Comparison of ENCODE assay signal across 1 cellular context in the genomic region with DNA sequence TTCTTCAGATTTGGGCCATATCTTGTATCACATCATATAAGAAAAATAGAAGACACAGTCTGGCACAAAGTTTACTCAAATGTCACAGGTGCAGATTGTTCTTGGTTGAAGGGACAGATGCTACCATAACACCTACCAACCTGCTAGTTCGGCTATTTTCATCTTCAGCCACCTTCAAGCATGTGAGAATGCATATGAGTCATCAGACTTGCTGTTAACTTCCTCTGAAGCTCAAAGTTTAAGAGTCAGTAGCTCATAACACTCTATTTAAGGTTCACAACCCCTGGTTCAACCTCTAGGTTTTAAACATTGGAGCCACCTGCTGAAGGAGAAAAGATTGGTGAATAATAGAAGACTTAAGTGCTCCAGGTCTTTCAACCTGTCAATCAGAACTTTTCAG.
TF ChIP-seq lines count a peak whose summit lies in the region.

No MANE protein-coding gene starts in this region.

TF ChIP-seq in SK-N-SH treated with all-trans-retinoic acid at 6 μM for 48 hours, 23 proteins besides CTCF, POLR2A, EP300 and RAD21 (continued from another document):
- no peak for TF ChIP-seq ZNF70 (CRISPR knock-in tag; IDR thresholded peaks at IDR 0.05)
- TF ChIP-seq ZNF565 (CRISPR knock-in tag; conservative IDR thresholded peaks at IDR 0.05; ENCODE audit: low read depth): no peak
- TF ChIP-seq, protein P1, sequence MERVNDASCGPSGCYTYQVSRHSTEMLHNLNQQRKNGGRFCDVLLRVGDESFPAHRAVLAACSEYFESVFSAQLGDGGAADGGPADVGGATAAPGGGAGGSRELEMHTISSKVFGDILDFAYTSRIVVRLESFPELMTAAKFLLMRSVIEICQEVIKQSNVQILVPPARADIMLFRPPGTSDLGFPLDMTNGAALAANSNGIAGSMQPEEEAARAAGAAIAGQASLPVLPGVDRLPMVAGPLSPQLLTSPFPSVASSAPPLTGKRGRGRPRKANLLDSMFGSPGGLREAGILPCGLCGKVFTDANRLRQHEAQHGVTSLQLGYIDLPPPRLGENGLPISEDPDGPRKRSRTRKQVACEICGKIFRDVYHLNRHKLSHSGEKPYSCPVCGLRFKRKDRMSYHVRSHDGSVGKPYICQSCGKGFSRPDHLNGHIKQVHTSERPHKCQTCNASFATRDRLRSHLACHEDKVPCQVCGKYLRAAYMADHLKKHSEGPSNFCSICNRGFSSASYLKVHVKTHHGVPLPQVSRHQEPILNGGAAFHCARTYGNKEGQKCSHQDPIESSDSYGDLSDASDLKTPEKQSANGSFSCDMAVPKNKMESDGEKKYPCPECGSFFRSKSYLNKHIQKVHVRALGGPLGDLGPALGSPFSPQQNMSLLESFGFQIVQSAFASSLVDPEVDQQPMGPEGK (CRISPR knock-in tag; IDR thresholded peaks at IDR 0.05; ENCODE audit: borderline replicate concordance): no peak
- no peak for TF ChIP-seq CSDC2 (CRISPR knock-in tag; IDR thresholded peaks at IDR 0.05)
- no peak for TF ChIP-seq OSR1 (CRISPR knock-in tag; IDR thresholded peaks at IDR 0.05)
- no peak for TF ChIP-seq CREB5 (CRISPR knock-in tag; IDR thresholded peaks at IDR 0.05; ENCODE audit: low read depth)
- no peak for TF ChIP-seq ARNTL (CRISPR knock-in tag; IDR thresholded peaks at IDR 0.05; ENCODE audit: borderline replicate concordance, low read depth)
- no peak for TF ChIP-seq ISL1 (CRISPR knock-in tag; IDR thresholded peaks at IDR 0.05)
